37 cellular contexts compared by ENCODE assay signal in the genomic region with DNA sequence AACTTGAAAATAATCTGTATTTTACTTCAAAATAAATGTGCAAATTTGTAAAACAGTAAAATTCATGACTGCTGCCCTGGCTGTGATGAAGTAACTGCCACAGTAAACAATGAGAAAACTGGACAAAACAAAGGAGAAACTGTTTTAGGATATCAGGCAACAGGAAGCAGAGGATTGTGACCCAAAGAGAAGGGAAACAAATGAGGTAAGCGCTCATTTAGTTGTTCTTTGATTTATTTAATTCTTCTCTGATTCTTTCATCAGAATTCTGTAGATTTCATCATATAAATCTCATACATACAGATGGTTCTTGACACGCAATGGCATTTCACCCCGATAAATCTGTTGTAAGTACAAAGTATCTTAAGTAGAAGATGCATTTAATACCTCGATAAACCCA.
"Had no signal": no experiment of that assay in that cellular context is flagged by ENCODE, and none has a peak within 500 bp of the region (broad histone marks: within the 10 kb centered on the region; RNA-seq: fewer than 3 reads in every experiment).

No MANE protein-coding gene starts in this region.

- H3K27me3 ChIP-seq: adrenal gland, body of pancreas, breast epithelium had no signal

- H3K9me3 ChIP-seq: adrenal gland, body of pancreas, breast epithelium had no signal

- H3K36me3 Mint-ChIP-seq: activated naive CD4-positive, alpha-beta T cell treated with anti-CD3 and anti-CD28 coated beads, Interleukin-2, amount 50 U/mL, for 72 hours had no signal

- FAIRE-seq: astrocyte, K562, RCC 7860 had no signal

- H3K4me1 ChIP-seq: adrenal gland, body of pancreas, breast epithelium had no signal

- H3K27ac Mint-ChIP-seq: activated CD8-positive, alpha-beta T cell treated with anti-CD3 and anti-CD28 coated beads, Interleukin-2, amount 10 ng/mL, durations not matched to agents 7 days and 5 days; activated naive CD4-positive, alpha-beta T cell treated with anti-CD3 and anti-CD28 coated beads for 36 hours; activated naive CD4-positive, alpha-beta T cell treated with anti-CD3 and anti-CD28 coated beads, Interleukin-2, amount 50 U/mL, for 72 hours; activated T-helper 1 cell treated with anti-CD3 and anti-CD28 coated beads, Interleukin-12 subunit alpha, Interleukin-12 subunit beta, Interleukin-2, Interleukin-4 antibody, amounts not matched to agents 30 ng/mL and 10 ng/mL and 1 ng/mL, durations not matched to agents 14 hours and 24 hours and 36 hours had no signal

- H3K4me3 Mint-ChIP-seq: activated CD8-positive, alpha-beta T cell treated with anti-CD3 and anti-CD28 coated beads, Interleukin-2, amount 10 ng/mL, durations not matched to agents 7 days and 5 days; activated naive CD4-positive, alpha-beta T cell treated with anti-CD3 and anti-CD28 coated beads for 36 hours; activated T-cell treated with anti-CD3 and anti-CD28 coated beads, Interleukin-2, amount 50 U/mL, for 4 hours; activated T-helper 1 cell treated with anti-CD3 and anti-CD28 coated beads, Interleukin-12 subunit alpha, Interleukin-12 subunit beta, Interleukin-2, Interleukin-4 antibody, amounts not matched to agents 30 ng/mL and 10 ng/mL and 1 ng/mL, durations not matched to agents 14 hours and 24 hours and 36 hours had no signal

- H3K27ac ChIP-seq: adrenal gland, body of pancreas, breast epithelium, RWPE1, VCaP had no signal

- H3K9me3 Mint-ChIP-seq: activated naive CD4-positive, alpha-beta T cell treated with anti-CD3 and anti-CD28 coated beads for 36 hours; activated naive CD4-positive, alpha-beta T cell treated with anti-CD3 and anti-CD28 coated beads, Interleukin-2, amount 50 U/mL, for 72 hours; activated T-cell treated with anti-CD3 and anti-CD28 coated beads, Interleukin-2, amount 50 U/mL, for 4 hours had no signal

- ATAC-seq: activated CD8-positive, alpha-beta T cell treated with anti-CD3 and anti-CD28 coated beads, Interleukin-2, amount 10 ng/mL, durations not matched to agents 7 days and 5 days; activated naive CD4-positive, alpha-beta T cell treated with anti-CD3 and anti-CD28 coated beads, Interleukin-2, amount 50 U/mL, for 72 hours; activated T-cell treated with anti-CD3 and anti-CD28 coated beads, Interleukin-2, amount 50 U/mL, for 4 hours; body of pancreas; K562; PC-3; Right ventricle myocardium inferior had no signal

- H3K36me3 ChIP-seq: adrenal gland, breast epithelium had no signal

- H3K4me3 ChIP-seq: adrenal gland, body of pancreas, breast epithelium, K562 had no signal

- DNase-seq: activated CD4-positive, alpha-beta T cell treated with anti-CD3 and anti-CD28 coated beads for 1 hour; activated CD4-positive, alpha-beta T cell treated with anti-CD3 and anti-CD28 coated beads for 48 hours; activated CD4-positive, alpha-beta T cell treated with anti-CD3 and anti-CD28 coated beads, Interleukin-2, amount 50 U/mL, for 4 hours; activated CD4-positive, CD25-positive, alpha-beta regulatory T cell; activated CD8-positive, alpha-beta T cell treated with anti-CD3 and anti-CD28 coated beads, Interleukin-2, amount 10 ng/mL, durations not matched to agents 7 days and 5 days; activated gamma-delta T cell treated with Interleukin-2 at 50 U/mL for 16 hours; activated naive CD4-positive, alpha-beta T cell treated with anti-CD3 and anti-CD28 coated beads for 36 hours; activated T-cell treated with anti-CD3 and anti-CD28 coated beads for 4 hours; activated T-cell treated with anti-CD3 and anti-CD28 coated beads, Interleukin-2, amount 50 U/mL, for 4 hours; adrenal gland; body of pancreas; NCI-H1092 treated with DMSO at 0.1 percent for 48 hours; NCI-H1417; NCI-H146; NCI-H187; NCI-H2029 treated with DMSO at 0.1 percent for 48 hours; NCI-H2107; NCI-H2171; NCI-H510A; NCI-H526; NCI-H748 treated with DMSO at 0.1 percent for 48 hours; NK-92 treated with Interleukin-12 subunit alpha and Interleukin-12 subunit beta, amount 100 ng/mL, for 24 hours; PC-3; SIG-M5; SW 1271; T-helper 1 cell; T-helper 2 cell; T-helper 9 cell had no signal
